8 cellular contexts compared by ENCODE assay signal in the genomic region with DNA sequence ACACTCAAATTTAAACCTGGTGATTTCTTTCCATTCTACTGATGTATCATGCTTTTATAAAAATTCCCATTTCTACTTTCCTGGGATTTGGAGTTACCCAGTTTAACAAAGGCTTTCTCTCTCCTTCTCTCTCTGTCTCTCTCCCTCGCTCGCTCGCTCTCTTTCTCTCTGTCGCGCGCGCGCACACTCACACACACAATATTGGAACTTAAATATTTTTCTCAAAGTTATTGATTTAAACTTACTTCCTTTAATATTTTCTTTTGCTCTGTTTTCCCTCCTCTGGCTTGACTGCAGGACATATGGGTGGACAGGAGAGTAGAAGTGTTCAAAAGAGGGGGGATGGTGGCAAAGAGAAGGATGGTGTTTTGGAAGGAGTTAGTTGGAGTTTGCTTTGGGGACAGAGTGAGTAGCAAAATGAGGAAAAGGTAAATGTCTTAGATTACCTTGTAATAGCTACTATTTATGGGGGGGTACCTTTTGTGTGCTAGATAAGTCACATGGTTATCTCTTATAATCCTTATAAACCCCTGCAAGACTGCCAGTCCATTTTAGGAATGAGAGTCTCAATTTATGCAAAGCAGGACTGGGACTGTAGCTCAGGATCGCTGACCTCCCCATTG. TPM values are rescaled to one million over a fixed set of nuclear protein-coding genes. Genes with fewer than 3 reads are reported as not detected.
DNase-seq lines count a peak whose midpoint lies in the region; ATAC-seq and TF ChIP-seq lines count a peak whose summit lies in the region.

No MANE protein-coding gene starts in this region.

- no peak for DNase-seq in CD14-positive monocyte (ENCODE audit: low spot score)
- DNase-seq in Jurkat, Clone E6-1 (ENCODE audit: low read depth, low spot score), result no peak
- no peak for DNase-seq in adrenal gland
- peak in 1 of 2 donors; percentile 39 for DNase-seq in left colon
- DNase-seq in NOMO-1 (lab: John Stamatoyannopoulos, UW; ENCODE audit: unreplicated experiment in 2 of 2), result no peak
- no peak for DNase-seq in SK-N-DZ (ENCODE audit: low spot score)

- peaks cover 0 to 6% (median 5%) of the 10 kb centered on the region in 7 donors for H3K9me3 Mint-ChIP-seq in CD14-positive monocyte

- peak overlapping the region; percentile 90 to 95 for H3K4me3 Mint-ChIP-seq in CD14-positive monocyte

- no peaks in the 10 kb centered on the region for H3K9me3 ChIP-seq in adrenal gland (replicated peaks in 1 of 3)
- no peaks in the 10 kb centered on the region for H3K9me3 ChIP-seq in thymus (ENCODE audit: control insufficient read depth)

- no peaks in the 10 kb centered on the region for H3K27me3 Mint-ChIP-seq in CD14-positive monocyte (ENCODE audit: low read depth in 3 of 3)

- H3K27ac Mint-ChIP-seq in CD14-positive monocyte, result peak overlapping the region; percentile 88 to 98 (median 96)

- peak overlapping the region; percentile 86 for H3K4me3 ChIP-seq in Jurkat, Clone E6-1 (ENCODE audit: low read length)
- H3K4me3 ChIP-seq in adrenal gland (peak overlapping the region in 3 of 4 donors; percentile 41 to 74 (median 65)), thymus (ENCODE audit: low read length) (peak overlapping the region; percentile 77)

- peaks cover 38 to 50% of the 10 kb centered on the region in 2 donors for H3K4me1 ChIP-seq in adrenal gland (replicated peaks in 1 of 2)
- H3K4me1 ChIP-seq in thymus (ENCODE audit: control insufficient read depth, insufficient read depth, low read length), result peaks cover 37% of the 10 kb centered on the region

- intact Hi-C loops in CD14-positive monocyte (cut with micrococcal nuclease), result loop anchor here in 1 of 2 donors (5.0 kb wide), 1 partner anchor 82 kb away; a partner anchor contains a TSS
- intact Hi-C loops in adrenal gland (cut with DNase I), result no loop called here
- intact Hi-C loops in left colon (cut with DNase I, micrococcal nuclease), result no loop called here

- TF ChIP-seq CTCF in CD14-positive monocyte (IDR thresholded peaks at IDR 0.05), result no peak
- no peak for TF ChIP-seq CTCF in adrenal gland (IDR thresholded peaks at IDR 0.05)

- H3K27me3 ChIP-seq in adrenal gland, result no peaks in the 10 kb centered on the region
- H3K27me3 ChIP-seq in thymus (ENCODE audit: control insufficient read depth, insufficient read depth), result no peaks in the 10 kb centered on the region

- peaks cover 17 to 30% of the 10 kb centered on the region in 2 donors for H3K36me3 Mint-ChIP-seq in CD14-positive monocyte

- peak; percentile 0 for ATAC-seq in left colon
- ATAC-seq in GM18861 (IDR thresholded peaks at IDR 0.05; ENCODE audit: unreplicated experiment), result no peak

- no peaks in the 10 kb centered on the region for H3K36me3 ChIP-seq in adrenal gland (replicated peaks in 1 of 2)
- H3K36me3 ChIP-seq in thymus (ENCODE audit: control insufficient read depth, insufficient read depth), result no peaks in the 10 kb centered on the region

- H3K27ac ChIP-seq in adrenal gland (peak overlapping the region; percentile 86 to 95 (median 90)), thymus (ENCODE audit: low read depth) (no peak overlapping the region)

- 15 to 23% (median 21%) methylated on average over 9 of the region's 9 CpGs for WGBS in adrenal gland, 4 donors
- 17% methylated on average over 9 of the region's 9 CpGs for WGBS in thymus

- no peak for TF ChIP-seq POLR2A in adrenal gland (IDR thresholded peaks at IDR 0.05)

- H3K4me1 Mint-ChIP-seq in CD14-positive monocyte, result peaks cover 73% of the 10 kb centered on the region

RNA-seq across cellular contexts. Expression of a gene that starts 0.9 kb away (rescaled TPM):
- polyA plus RNA-seq in CD14-positive monocyte (10 to 100 TPM in 1 of 2 donors, 1 to 10 TPM in 1; 5.4 to 11.2 TPM), adrenal gland (10 to 100 TPM; 12.6 to 56.6 (median 23.6) TPM), thymus (14.9 TPM)
- 30.2 TPM for polyA plus RNA-seq in Jurkat, Clone E6-1 (2012; ENCODE audit: insufficient read depth, insufficient read length)
- total RNA-seq in adrenal gland (10 to 100 TPM; 36.8 to 82.4 (median 59.1) TPM), left colon (100 to 1,000 TPM; 101 to 103 TPM)
- 2.2 and 2.4 TPM in 2 replicates for polyA plus RNA-seq in SK-N-DZ (2014; cell fraction: cytosol; rRNA removed)
- 4.3 and 8.4 TPM in 2 replicates for polyA plus RNA-seq in SK-N-DZ (2014; cell fraction: nucleus; rRNA removed)

RNA-seq across cellular contexts. Expression of a gene that starts 46.1 kb away (rescaled TPM):
- 1 to 10 TPM; 5.3 to 6.6 TPM for polyA plus RNA-seq in CD14-positive monocyte
- 24.6 TPM for polyA plus RNA-seq in Jurkat, Clone E6-1 (2012; ENCODE audit: insufficient read depth, insufficient read length)
- 10 to 100 TPM in 3 of 8 donors, 1 to 10 TPM in 5; 4.3 to 13.2 (median 9.0) TPM for total RNA-seq in adrenal gland
- polyA plus RNA-seq in adrenal gland, result 10 to 100 TPM in 1 of 3 donors, 1 to 10 TPM in 2; 6.3 to 14.8 (median 8.4) TPM
- total RNA-seq in left colon, result 10 to 100 TPM; 11.6 to 12.5 TPM
- polyA plus RNA-seq in thymus, result 14.3 TPM
- polyA plus RNA-seq in SK-N-DZ (2014; cell fraction: cytosol; rRNA removed), result 27.2 and 31.9 TPM in 2 replicates
- 27.8 and 28.0 TPM in 2 replicates for polyA plus RNA-seq in SK-N-DZ (2014; cell fraction: nucleus; rRNA removed)
